ENCODE assay signal across 8 cellular contexts in the genomic region with DNA sequence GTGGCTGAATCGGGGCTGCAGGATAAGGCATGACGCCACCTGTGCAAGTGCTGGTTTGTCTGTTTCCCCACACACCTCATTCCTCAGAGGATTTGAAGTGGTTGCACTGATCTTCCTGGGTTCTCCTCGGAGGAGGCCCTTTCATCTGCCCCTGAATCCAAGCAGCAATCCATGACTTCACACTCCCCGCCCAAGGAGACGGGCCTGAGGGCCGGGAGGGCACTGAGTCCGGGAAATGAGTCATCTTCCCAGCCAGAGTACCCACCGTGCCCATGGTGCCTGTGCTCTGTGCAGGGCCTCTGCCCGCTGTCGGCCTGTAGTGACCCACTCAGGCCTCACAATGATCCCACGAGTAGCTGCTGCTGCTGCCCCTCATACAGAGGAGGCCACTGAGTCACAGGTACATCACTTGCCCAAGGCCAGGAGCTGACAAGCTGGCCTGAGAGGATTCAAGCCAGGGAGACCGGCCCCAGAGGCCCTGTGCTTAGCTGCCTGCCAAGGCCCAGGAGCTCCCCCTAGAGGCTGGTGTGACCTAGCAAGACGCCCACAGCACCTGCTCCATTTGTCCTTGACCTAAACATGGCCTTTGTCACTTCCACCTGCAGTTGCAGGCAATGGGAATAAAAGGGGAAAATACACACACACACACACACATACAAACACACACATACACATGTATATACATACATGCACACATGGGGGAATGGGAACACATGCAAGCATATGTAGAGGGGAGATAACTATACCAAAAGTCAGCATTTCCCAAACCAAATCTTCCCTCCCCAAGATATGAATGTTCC.
DNase-seq lines count a peak whose midpoint lies in the region; ATAC-seq lines count a peak whose summit lies in the region.

No MANE protein-coding gene starts in this region.

- no peaks in the 10 kb centered on the region for H3K27me3 ChIP-seq in naive thymus-derived CD4-positive, alpha-beta T cell (ENCODE audit: control insufficient read depth in 2 of 2, insufficient read depth in 2 of 2, low read length in 2 of 2)

- H3K9me3 Mint-ChIP-seq in naive thymus-derived CD4-positive, alpha-beta T cell = peaks cover 11 to 34% (median 22%) of the 10 kb centered on the region in 11 donors

- POLR2A ChIA-PET in naive thymus-derived CD4-positive, alpha-beta T cell (lab: Charles Lee) = no interaction called here

- peak; percentile 58 for DNase-seq in CD1c-positive myeloid dendritic cell (ENCODE audit: extremely low spot score)
- peak; percentile 80 for DNase-seq in RPMI7951 (ENCODE audit: low read depth)
- peak; percentile 79 to 92 for DNase-seq in dermis microvascular lymphatic vessel endothelial cell (ENCODE audit: low read depth in 2 of 2)
- peak in 1 of 9 donors; percentile 46 for DNase-seq in naive thymus-derived CD4-positive, alpha-beta T cell
- DNase-seq in cerebellar nuclear complex (lab: John Stamatoyannopoulos, UW) = no peak
- DNase-seq in NCI-H510A treated with DMSO at 0.1 percent for 48 hours (lab: John Stamatoyannopoulos, UW) = no peak

- intact Hi-C loops in naive thymus-derived CD4-positive, alpha-beta T cell (cut with micrococcal nuclease) = loop anchor here in 1 of 2 donors (5.0 kb wide), 1 partner anchor 515 kb away; no protein-coding TSS in a partner anchor

- no peak overlapping the region for H3K4me3 ChIP-seq in naive thymus-derived CD4-positive, alpha-beta T cell (ENCODE audit: low read length)

- H3K27ac ChIP-seq in naive thymus-derived CD4-positive, alpha-beta T cell (ENCODE audit: low read depth, low read length) = no peak overlapping the region

- no peak overlapping the region for H3K27ac Mint-ChIP-seq in naive thymus-derived CD4-positive, alpha-beta T cell

- no peaks in the 10 kb centered on the region for H3K4me1 ChIP-seq in naive thymus-derived CD4-positive, alpha-beta T cell (ENCODE audit: control insufficient read depth in 2 of 2, insufficient read depth in 2 of 2, low read length in 2 of 2)

- peaks cover 0 to 14% (median 3%) of the 10 kb centered on the region in 5 donors for H3K27me3 Mint-ChIP-seq in naive thymus-derived CD4-positive, alpha-beta T cell

- no peak overlapping the region for H3K4me3 Mint-ChIP-seq in naive thymus-derived CD4-positive, alpha-beta T cell

- H3K36me3 ChIP-seq in naive thymus-derived CD4-positive, alpha-beta T cell (ENCODE audit: control insufficient read depth in 2 of 3, insufficient read depth in 3 of 3, low read length in 3 of 3) = no peaks in the 10 kb centered on the region

- no peaks in the 10 kb centered on the region for H3K4me1 Mint-ChIP-seq in naive thymus-derived CD4-positive, alpha-beta T cell

- CTCF ChIA-PET in naive thymus-derived CD4-positive, alpha-beta T cell (lab: Charles Lee) = no interaction called here

- peaks cover 0 to 14% (median 4%) of the 10 kb centered on the region in 5 donors for H3K36me3 Mint-ChIP-seq in naive thymus-derived CD4-positive, alpha-beta T cell

- ATAC-seq in GM21619 (IDR thresholded peaks at IDR 0.05; ENCODE audit: unreplicated experiment) (peak; percentile 48), HG02852 (IDR thresholded peaks at IDR 0.05; ENCODE audit: unreplicated experiment) (no peak)
- peak; percentile 46 for ATAC-seq in naive thymus-derived CD4-positive, alpha-beta T cell

- peaks cover 0 to 5% (median 5%) of the 10 kb centered on the region in 3 experiments for H3K9me3 ChIP-seq in naive thymus-derived CD4-positive, alpha-beta T cell (ENCODE audit: control insufficient read depth in 2 of 3, low read length in 3 of 3)

Comparison
In these comparisons a context has a peak if more than half of its experiments do, and no peak if none do; other contexts are left out.
1. DNase-seq: peak in CD1c-positive myeloid dendritic cell (single experiment), RPMI7951 (single experiment) and dermis microvascular lymphatic vessel endothelial cell (2 of 2); none in cerebellar nuclear complex (0 of 2) and NCI-H510A treated with DMSO at 0.1 percent for 48 hours (single experiment).